In genomic region chr15:70488002-70488605, GRCh38 we compare ENCODE assay signal across 8 cellular contexts.
DNase-seq lines count a peak whose midpoint lies in the region; ATAC-seq and TF ChIP-seq lines count a peak whose summit lies in the region.

No MANE protein-coding gene starts in this region.

- no peak overlapping the region for H3K23ac ChIP-seq in neuronal stem cell (ENCODE audit: low read depth, low read length, poor library complexity)

- H3K18ac ChIP-seq in neuronal stem cell (ENCODE audit: low read length): no peak overlapping the region

- no peaks in the 10 kb centered on the region for H3K9me3 Mint-ChIP-seq in type B pancreatic cell

- H3K27me3 ChIP-seq in BE2C (no peaks in the 10 kb centered on the region), PC-9 (ENCODE audit: insufficient read depth, low read depth) (no peaks in the 10 kb centered on the region), neuronal stem cell (ENCODE audit: control insufficient read depth in 3 of 3, insufficient read depth in 3 of 3, low read depth in 1 of 3, low read length in 3 of 3) (no peaks in the 10 kb centered on the region)

- POLR2A ChIA-PET in PC-9 (lab: Charles Lee; ENCODE audit: unreplicated experiment): interaction anchor here (0.5 kb wide), 1 partner anchor 97 kb away, joined by 4 read pairs; no protein-coding TSS in a partner anchor

- H2BK5ac ChIP-seq in neuronal stem cell (ENCODE audit: low read length): no peak overlapping the region

- H3K4me2 ChIP-seq in PC-9: no peak overlapping the region
- no peak overlapping the region for H3K4me2 ChIP-seq in neuronal stem cell (ENCODE audit: insufficient read depth, low read length, poor library complexity, severe bottlenecking)

- H3K27ac ChIP-seq in PC-9 (0 out of 2 replicates have a peak overlapping the region, but pooled peaks have one; percentile 91), neuronal stem cell (replicated peaks; ENCODE audit: low read length) (no peak overlapping the region)

- H3K14ac ChIP-seq in neuronal stem cell (ENCODE audit: low read length): no peak overlapping the region

- ATAC-seq in GM19452 (IDR thresholded peaks at IDR 0.05; ENCODE audit: unreplicated experiment): no peak

- no peak overlapping the region for H4K8ac ChIP-seq in neuronal stem cell (ENCODE audit: low read depth, low read length)

- no TSS peak for BruUV-seq in PC-9 (replicated peaks; lab: Mats Ljungman, UMichigan)

- H3K4me1 Mint-ChIP-seq in type B pancreatic cell (ENCODE audit: unreplicated experiment): peaks cover 15% of the 10 kb centered on the region

- intact Hi-C loops in PC-9 (cut with micrococcal nuclease; ENCODE audit: unreplicated experiment): loop anchor here (1.0 to 5.0 kb wide), 3 partner anchors 166 to 1012 kb away; no protein-coding TSS in a partner anchor

- no peak overlapping the region for H3K27ac Mint-ChIP-seq in type B pancreatic cell

- no peak overlapping the region for H2AK5ac ChIP-seq in neuronal stem cell (ENCODE audit: low read depth, low read length)

- no peaks in the 10 kb centered on the region for H4K20me1 ChIP-seq in PC-9 (ENCODE audit: insufficient read depth)

- H2AFZ ChIP-seq in PC-9 (no peak overlapping the region), neuronal stem cell (ENCODE audit: low read length) (no peak overlapping the region)

- H3K4me1 ChIP-seq in BE2C (peaks cover 6% of the 10 kb centered on the region), PC-9 (replicated peaks; ENCODE audit: insufficient read depth) (peaks cover 53% of the 10 kb centered on the region), neuronal stem cell (ENCODE audit: control insufficient read depth in 2 of 2, insufficient read depth in 1 of 2, low read depth in 1 of 2, low read length in 2 of 2) (peaks cover 0 to 2% of the 10 kb centered on the region in 2 donors)

- H2BK15ac ChIP-seq in neuronal stem cell (ENCODE audit: low read length): no peak overlapping the region

- CTCF ChIA-PET in PC-9 (lab: Charles Lee): interaction anchor here (0.8 to 1.2 kb wide), 3 partner anchors 22 to 392 kb away, joined by 4 to 5 read pairs (median 4); no protein-coding TSS in a partner anchor

- no peak overlapping the region for H3K9ac ChIP-seq in neuronal stem cell (ENCODE audit: low read depth, low read length, poor library complexity)

- H3K4me3 Mint-ChIP-seq in type B pancreatic cell: no peak overlapping the region

- H3K4ac ChIP-seq in neuronal stem cell (ENCODE audit: low read length): no peak overlapping the region

- peaks cover 33% of the 10 kb centered on the region for H3F3A ChIP-seq in PC-9 (ENCODE audit: insufficient read depth, low read depth)

- H3K9me3 ChIP-seq in BE2C (no peaks in the 10 kb centered on the region), PC-9 (ENCODE audit: insufficient read depth, low read depth) (no peaks in the 10 kb centered on the region), neuronal stem cell (replicated peaks in 1 of 2; ENCODE audit: control insufficient read depth in 2 of 2, insufficient read depth in 1 of 2, low read depth in 1 of 2, low read length in 2 of 2) (no peaks in the 10 kb centered on the region)

- H3K36me3 ChIP-seq in BE2C (no peaks in the 10 kb centered on the region), PC-9 (ENCODE audit: low read depth) (no peaks in the 10 kb centered on the region), neuronal stem cell (replicated peaks in 1 of 2; ENCODE audit: control insufficient read depth in 2 of 2, insufficient read depth in 2 of 2, low read length in 2 of 2) (no peaks in the 10 kb centered on the region)

- TF ChIP-seq CTCF in BE2C (IDR thresholded peaks at IDR 0.05; ENCODE audit: low read depth, low read length) (peak; percentile 98), PC-9 (conservative IDR thresholded peaks at IDR 0.05) (peak; percentile 95), fibroblast of pulmonary artery (IDR thresholded peaks at IDR 0.05; ENCODE audit: low read length, missing control alignments) (peak; percentile 97), type B pancreatic cell (conservative IDR thresholded peaks at IDR 0.05) (peak; percentile 96)

- H3K4me3 ChIP-seq in BE2C (ENCODE audit: low read depth, low read length) (no peak overlapping the region), PC-9 (no peak overlapping the region), fibroblast of pulmonary artery (replicated peaks; ENCODE audit: low read depth, low read length) (no peak overlapping the region), neuronal stem cell (ENCODE audit: low read length in 2 of 2) (no peak overlapping the region)

- H3K9me2 ChIP-seq in PC-9 (ENCODE audit: insufficient read depth): no peaks in the 10 kb centered on the region

- H3K79me2 ChIP-seq in PC-9 (ENCODE audit: low read depth): no peaks in the 10 kb centered on the region

- H3K79me1 ChIP-seq in neuronal stem cell (ENCODE audit: low read depth, low read length): no peaks in the 10 kb centered on the region

- H3K36me3 Mint-ChIP-seq in type B pancreatic cell: no peaks in the 10 kb centered on the region

- peaks cover 35% of the 10 kb centered on the region for H3K27me3 Mint-ChIP-seq in type B pancreatic cell

- DNase-seq in BE2C: peak; percentile 72
- DNase-seq in HCEC 1CT: peak; percentile 44
- DNase-seq in PC-9: peak; percentile 57 to 68
- DNase-seq in activated T-helper 1 cell treated with Interleukin-2 at 50 U/mL for 16 hours (ENCODE audit: low read depth): peak; percentile 53
- peak; percentile 80 for DNase-seq in fibroblast of pulmonary artery (ENCODE audit: low read depth)
- DNase-seq in neuronal stem cell (ENCODE audit: low spot score): peak; percentile 73
- DNase-seq in type B pancreatic cell (ENCODE audit: extremely low spot score, unreplicated experiment): no peak

- H2BK12ac ChIP-seq in neuronal stem cell (ENCODE audit: low read length): no peak overlapping the region

- no peak overlapping the region for H2BK120ac ChIP-seq in neuronal stem cell (ENCODE audit: low read depth, low read length)

- H4K91ac ChIP-seq in neuronal stem cell (ENCODE audit: low read depth, low read length, poor library complexity): no peak overlapping the region

- WGBS in neuronal stem cell (ENCODE audit: extremely low coverage in 2 of 2, insufficient read length in 2 of 2, insufficient replicate concordance in 1 of 2), 2 donors: no CpG with 5 or more reads among the region's 6 CpGs
